18 cellular contexts compared by ENCODE assay signal in the genomic region with DNA sequence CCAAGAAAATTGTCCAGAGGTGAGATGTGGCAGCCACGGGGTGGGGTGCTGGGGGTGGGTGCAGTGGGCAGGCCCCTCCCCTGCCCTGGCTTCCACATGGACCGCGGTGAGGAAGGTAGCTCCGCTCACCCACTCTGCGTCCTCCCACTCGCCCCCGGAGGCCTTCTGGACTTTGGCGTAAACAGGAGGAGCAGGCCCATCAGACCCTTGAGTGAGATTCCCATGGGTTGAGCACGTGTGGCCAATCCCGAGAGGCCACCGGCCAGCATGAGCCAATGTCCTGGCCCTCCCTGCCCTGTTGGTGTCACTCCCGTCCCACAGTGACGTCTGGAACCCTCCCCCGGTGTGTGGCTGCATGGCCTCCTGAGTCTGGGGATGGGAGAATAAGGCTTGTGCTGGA. TPM values are rescaled to one million over a fixed set of nuclear protein-coding genes. Genes with fewer than 3 reads are reported as not detected.
DNase-seq lines count a peak whose midpoint lies in the region; ATAC-seq and TF ChIP-seq lines count a peak whose summit lies in the region.
"Had no signal": no experiment of that assay in that cellular context is flagged by ENCODE, and none has a peak within 500 bp of the region (broad histone marks: within the 10 kb centered on the region; RNA-seq: fewer than 3 reads in every experiment).

No MANE protein-coding gene starts in this region.

- peaks cover 36% of the 10 kb centered on the region for H3K4me1 ChIP-seq in BLaER1
- no peaks in the 10 kb centered on the region for H3K4me1 ChIP-seq in mesendoderm (ENCODE audit: control insufficient read depth, low read depth, low read length)
- peaks cover 8% of the 10 kb centered on the region for H3K4me1 ChIP-seq in testis

- H4K8ac ChIP-seq in mesendoderm (ENCODE audit: low read depth, low read length), result no peak overlapping the region

- peak overlapping the region; percentile 32; the same call in 1 of the 2 replicates for H3K27ac Mint-ChIP-seq in WTC11
- H3K27ac Mint-ChIP-seq: CD4-positive, alpha-beta T cell had no signal

- no peaks in the 10 kb centered on the region for H3K27me3 ChIP-seq in BLaER1
- no peaks in the 10 kb centered on the region for H3K27me3 ChIP-seq in mesendoderm (ENCODE audit: insufficient read depth, low read length, poor library complexity)
- no peaks in the 10 kb centered on the region for H3K27me3 ChIP-seq in testis
- H3K27me3 ChIP-seq: BLaER1 treated with 17β-estradiol and CSF1 and Interleukin-3, amounts not matched to agents 10 nM and 100 nM had no signal

- no peak overlapping the region for H3K4me3 Mint-ChIP-seq in WTC11
- H3K4me3 Mint-ChIP-seq: CD4-positive, alpha-beta T cell had no signal

- H2BK15ac ChIP-seq in mesendoderm (replicated peaks; ENCODE audit: low read depth), result no peak overlapping the region

- H3K79me1 ChIP-seq in mesendoderm (ENCODE audit: low read length), result peaks cover 10% of the 10 kb centered on the region

- H3K79me2 ChIP-seq in mesendoderm (ENCODE audit: control insufficient read depth, insufficient read depth, low read length), result peaks cover 4% of the 10 kb centered on the region

- TF ChIP-seq CTCF in WTC11 (IDR thresholded peaks at IDR 0.05) (no peak), testis (IDR thresholded peaks at IDR 0.05) (no peak)

- TF ChIP-seq POLR2A in testis (IDR thresholded peaks at IDR 0.05), result no peak

- H3K27me3 Mint-ChIP-seq in WTC11 (ENCODE audit: low read depth), result no peaks in the 10 kb centered on the region; the same call in 1 of the 2 replicates
- H3K27me3 Mint-ChIP-seq: CD4-positive, alpha-beta T cell had no signal

- H2AK5ac ChIP-seq in mesendoderm (ENCODE audit: low read length), result no peak overlapping the region

- no peak for DNase-seq in WTC11 (ENCODE audit: low spot score)
- peak; percentile 32 for DNase-seq in mesendoderm
- DNase-seq in testis, result peak; percentile 52
- no peak for DNase-seq in left lobe of liver (ENCODE audit: low spot score)
- no peak for DNase-seq in activated CD4-positive, CD25-positive, alpha-beta regulatory T cell treated with anti-CD3 and anti-CD28 coated beads, Interleukin-2, amount 50 U/mL, for 72 hours
- DNase-seq in NOMO-1 treated with dmso at 0.1 percent for 144 hours (lab: John Stamatoyannopoulos, UW; ENCODE audit: unreplicated experiment), result no peak
- DNase-seq: CD4-positive, alpha-beta T cell; IMR-90; MM.1S; NCI-H2029; NCI-H2227 treated with DMSO at 0.1 percent for 48 hours; NCI-H526 treated with DMSO at 0.1 percent for 48 hours; RPMI8226; SHP77 had no signal

- H4K5ac ChIP-seq in mesendoderm (ENCODE audit: low read length), result no peak overlapping the region

- no peak overlapping the region for H3K4me2 ChIP-seq in BLaER1
- no peak overlapping the region for H3K4me2 ChIP-seq in mesendoderm (ENCODE audit: low read length)
- H3K4me2 ChIP-seq: BLaER1 treated with 17β-estradiol and CSF1 and Interleukin-3, amounts not matched to agents 10 nM and 100 nM; KMS-11 had no signal

- H3K36me3 ChIP-seq in BLaER1 (peaks cover 54% of the 10 kb centered on the region), mesendoderm (ENCODE audit: control insufficient read depth, insufficient read depth, low read length) (no peaks in the 10 kb centered on the region), testis (ENCODE audit: low read depth, missing control alignments) (no peaks in the 10 kb centered on the region)

- H3K4me3 ChIP-seq in BLaER1 (no peak overlapping the region), mesendoderm (ENCODE audit: low read length) (no peak overlapping the region), testis (no peak overlapping the region)
- H3K4me3 ChIP-seq: BLaER1 treated with 17β-estradiol and CSF1 and Interleukin-3, amounts not matched to agents 10 nM and 100 nM had no signal

- peaks cover 89% of the 10 kb centered on the region for H4K20me1 ChIP-seq in BLaER1

- no peak overlapping the region for H3K4ac ChIP-seq in mesendoderm (ENCODE audit: low read depth, low read length)

- no CpG with 5 or more reads among the region's 14 CpGs for WGBS in mesendoderm (ENCODE audit: extremely low coverage, insufficient coverage, low lambda C conversion rate)
- WGBS in testis, 2 donors, result 58 to 82% methylated on average over 11 to 14 of the region's 14 CpGs

- no peak overlapping the region for H3K27ac ChIP-seq in BLaER1
- H3K27ac ChIP-seq in mesendoderm (ENCODE audit: low read depth, low read length), result no peak overlapping the region
- no peak overlapping the region for H3K27ac ChIP-seq in testis
- H3K27ac ChIP-seq: BLaER1 treated with 17β-estradiol and CSF1 and Interleukin-3, amounts not matched to agents 10 nM and 100 nM; KMS-11 had no signal

- H3K9ac ChIP-seq in BLaER1, result 0 out of 2 replicates have a peak overlapping the region, but pooled peaks have one; percentile 7
- H3K9ac ChIP-seq in mesendoderm (ENCODE audit: low read length), result no peak overlapping the region
- H3K9ac ChIP-seq: KMS-11 had no signal

- no peak overlapping the region for H3K18ac ChIP-seq in mesendoderm (ENCODE audit: low read length)

- H3K23ac ChIP-seq in mesendoderm (ENCODE audit: low read length), result no peak overlapping the region

- no peaks in the 10 kb centered on the region for H3K9me3 Mint-ChIP-seq in WTC11
- H3K9me3 Mint-ChIP-seq: CD4-positive, alpha-beta T cell had no signal

- H3K36me3 Mint-ChIP-seq in WTC11, result no peaks in the 10 kb centered on the region; the same call in 1 of the 2 replicates

- POLR2A ChIA-PET in WTC11 (lab: Charles Lee), result no interaction called here

- no peak overlapping the region for H2BK120ac ChIP-seq in mesendoderm (ENCODE audit: low read depth, low read length)

- H3K9me3 ChIP-seq in BLaER1, result no peaks in the 10 kb centered on the region
- no peaks in the 10 kb centered on the region for H3K9me3 ChIP-seq in testis
- H3K9me3 ChIP-seq: BLaER1 treated with 17β-estradiol and CSF1 and Interleukin-3, amounts not matched to agents 10 nM and 100 nM had no signal

- CTCF ChIA-PET in WTC11 (lab: Charles Lee), result no interaction called here

- no peak overlapping the region for H2BK5ac ChIP-seq in mesendoderm (ENCODE audit: low read length)

- ATAC-seq in WTC11, result no peak
- ATAC-seq in left lobe of liver, result no peak

- intact Hi-C loops in testis (cut with DNase I; ENCODE audit: low total_unique reads), result no loop called here

- no peak overlapping the region for H3K56ac ChIP-seq in mesendoderm (ENCODE audit: low read length)

- no peaks in the 10 kb centered on the region for H3K4me1 Mint-ChIP-seq in WTC11

TF ChIP-seq in WTC11, 78 proteins besides CTCF, POLR2A, EP300 and RAD21:
- TF ChIP-seq CBFB (CRISPR knock-in tag; IDR thresholded peaks at IDR 0.05; ENCODE audit: low read depth), result no peak
- TF ChIP-seq, protein P1, sequence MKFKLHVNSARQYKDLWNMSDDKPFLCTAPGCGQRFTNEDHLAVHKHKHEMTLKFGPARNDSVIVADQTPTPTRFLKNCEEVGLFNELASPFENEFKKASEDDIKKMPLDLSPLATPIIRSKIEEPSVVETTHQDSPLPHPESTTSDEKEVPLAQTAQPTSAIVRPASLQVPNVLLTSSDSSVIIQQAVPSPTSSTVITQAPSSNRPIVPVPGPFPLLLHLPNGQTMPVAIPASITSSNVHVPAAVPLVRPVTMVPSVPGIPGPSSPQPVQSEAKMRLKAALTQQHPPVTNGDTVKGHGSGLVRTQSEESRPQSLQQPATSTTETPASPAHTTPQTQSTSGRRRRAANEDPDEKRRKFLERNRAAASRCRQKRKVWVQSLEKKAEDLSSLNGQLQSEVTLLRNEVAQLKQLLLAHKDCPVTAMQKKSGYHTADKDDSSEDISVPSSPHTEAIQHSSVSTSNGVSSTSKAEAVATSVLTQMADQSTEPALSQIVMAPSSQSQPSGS (CRISPR knock-in tag; IDR thresholded peaks at IDR 0.05; ENCODE audit: borderline replicate concordance, low read depth), result no peak
- TF ChIP-seq KAT7 (CRISPR knock-in tag; IDR thresholded peaks at IDR 0.05; ENCODE audit: borderline replicate concordance), result no peak
TF ChIP-seq in WTC11: peak in this region for 0.

RNA-seq across cellular contexts. Expression of a gene that starts 8.2 kb away (rescaled TPM):
- 6.6 to 8.8 TPM (median 8.0 TPM) in 3 replicates for total RNA-seq in WTC11 (2021)
- polyA plus RNA-seq in mesendoderm (2013, experiment 1 of 2), result 0.70 TPM
- polyA plus RNA-seq in mesendoderm (2013, experiment 2 of 2), result 0.83 TPM
- total RNA-seq in testis, result 1 to 10 TPM; 3.6 to 6.3 TPM
- polyA plus RNA-seq in testis (ENCODE audit: insufficient read depth, low read depth, low replicate concordance), result 4.3 TPM
- total RNA-seq in left lobe of liver, result 0.98 TPM
- total RNA-seq: A172 had no signal

RNA-seq across cellular contexts. Expression of a gene that starts 26.1 kb away (rescaled TPM):
- 150 to 158 TPM (median 150 TPM) in 3 replicates for total RNA-seq in WTC11 (2021)
- 173 TPM for polyA plus RNA-seq in mesendoderm (2013, experiment 1 of 2)
- 175 TPM for polyA plus RNA-seq in mesendoderm (2013, experiment 2 of 2)
- total RNA-seq in testis, result 100 to 1,000 TPM; 146 to 158 TPM
- 67.0 TPM for polyA plus RNA-seq in testis (ENCODE audit: insufficient read depth, low read depth, low replicate concordance)
- 65.4 TPM for total RNA-seq in left lobe of liver

RNA-seq across cellular contexts. Expression of a gene that starts 36.6 kb away (rescaled TPM):
- total RNA-seq in WTC11 (2021), result 56.1 to 71.2 TPM (median 58.7 TPM) in 3 replicates
- 38.8 TPM for polyA plus RNA-seq in mesendoderm (2013, experiment 1 of 2)
- polyA plus RNA-seq in mesendoderm (2013, experiment 2 of 2), result 39.0 TPM
- total RNA-seq in testis, result 10 to 100 TPM; 35.7 to 37.4 TPM
- polyA plus RNA-seq in testis (ENCODE audit: insufficient read depth, low read depth, low replicate concordance), result 22.0 TPM
- 16.3 TPM for total RNA-seq in left lobe of liver

RNA-seq across cellular contexts. Expression of a gene that starts 51.3 kb away (rescaled TPM):
- total RNA-seq in WTC11 (2021) (30.4 to 37.5 TPM (median 34.9 TPM) in 3 replicates), testis (10 to 100 TPM; 36.8 to 54.0 TPM), left lobe of liver (0.58 TPM)
- 3.8 TPM for polyA plus RNA-seq in mesendoderm (2013, experiment 1 of 2)
- polyA plus RNA-seq in mesendoderm (2013, experiment 2 of 2), result 4.0 TPM
- polyA plus RNA-seq in testis (ENCODE audit: insufficient read depth, low read depth, low replicate concordance), result 15.5 TPM
- total RNA-seq: A172 had no signal

Comparison
In these comparisons a context has a peak if more than half of its experiments do, and no peak if none do; other contexts are left out.
1. DNase-seq: peak in mesendoderm (single experiment) and testis (single experiment); none in WTC11 (single experiment), left lobe of liver (single experiment), activated CD4-positive, CD25-positive, alpha-beta regulatory T cell treated with anti-CD3 and anti-CD28 coated beads, Interleukin-2, amount 50 U/mL, for 72 hours (single experiment) and NOMO-1 treated with dmso at 0.1 percent for 144 hours (single experiment).